In genomic region chr10:131728829-131729228, GRCh38 we compare ENCODE assay signal across 15 cellular contexts.
DNase-seq lines count a peak whose midpoint lies in the region; ATAC-seq and TF ChIP-seq lines count a peak whose summit lies in the region.
"Had no signal": no experiment of that assay in that cellular context is flagged by ENCODE, and none has a peak within 500 bp of the region (broad histone marks: within the 10 kb centered on the region; RNA-seq: fewer than 3 reads in every experiment).

No MANE protein-coding gene starts in this region.

- CTCF ChIA-PET in activated CD8-positive, alpha-beta memory T cell treated with anti-CD3 and anti-CD28 coated beads, Interleukin-2, amount 10 ng/mL, durations not matched to agents 7 days and 5 days (lab: Charles Lee): no interaction called here

- no peaks in the 10 kb centered on the region for H3K4me1 Mint-ChIP-seq in activated CD8-positive, alpha-beta memory T cell treated with anti-CD3 and anti-CD28 coated beads, Interleukin-2, amount 10 ng/mL, durations not matched to agents 7 days and 5 days

- no peaks in the 10 kb centered on the region; the same call in none of the 2 replicates for H3K27me3 ChIP-seq in H7 (ENCODE audit: control insufficient read depth, insufficient read depth, low read length)
- H3K27me3 ChIP-seq in spleen (replicated peaks in 1 of 7): peaks cover 0 to 8% (median 0%) of the 10 kb centered on the region in 7 donors
- H3K27me3 ChIP-seq: MG63 had no signal

- H3K36me3 ChIP-seq in H7 (replicated peaks; ENCODE audit: control insufficient read depth, insufficient read depth, low read length) (no peaks in the 10 kb centered on the region), spleen (no peaks in the 10 kb centered on the region)
- H3K36me3 ChIP-seq: MG63 had no signal

- no peaks in the 10 kb centered on the region for H3K36me3 Mint-ChIP-seq in activated CD8-positive, alpha-beta memory T cell treated with anti-CD3 and anti-CD28 coated beads, Interleukin-2, amount 10 ng/mL, durations not matched to agents 7 days and 5 days

- no peak overlapping the region for H3K27ac Mint-ChIP-seq in activated CD8-positive, alpha-beta memory T cell treated with anti-CD3 and anti-CD28 coated beads, Interleukin-2, amount 10 ng/mL, durations not matched to agents 7 days and 5 days

- WGBS in spleen, 5 donors: 68 to 77% (median 71%) methylated on average over 10 to 11 of the region's 11 CpGs

- H3K4me3 ChIP-seq in H7 (ENCODE audit: insufficient read depth, low read depth, low read length): no peak overlapping the region
- no peak overlapping the region for H3K4me3 ChIP-seq in spleen
- H3K4me3 ChIP-seq: MG63 had no signal

- ATAC-seq in activated CD8-positive, alpha-beta memory T cell treated with anti-CD3 and anti-CD28 coated beads, Interleukin-2, amount 10 ng/mL, durations not matched to agents 7 days and 5 days: no peak
- ATAC-seq in left lobe of liver (no peak), HG03139 (IDR thresholded peaks at IDR 0.05; ENCODE audit: unreplicated experiment) (no peak), GM21529 (IDR thresholded peaks at IDR 0.05; ENCODE audit: unreplicated experiment) (no peak)

- peak; percentile 22 for DNase-seq in activated CD8-positive, alpha-beta memory T cell treated with anti-CD3 and anti-CD28 coated beads, Interleukin-2, amount 10 ng/mL, durations not matched to agents 7 days and 5 days
- no peak for DNase-seq in activated CD8-positive, alpha-beta memory T cell treated with anti-CD3 and anti-CD28 coated beads, Interleukin-2, amount 50 U/mL, for 48 hours
- DNase-seq in H7 (peak; percentile 23), left lobe of liver (ENCODE audit: low spot score) (peak; percentile 33), spleen (peak; percentile 61), DMS79 (lab: John Stamatoyannopoulos, UW) (no peak)
- DNase-seq: MG63, NCI-H1105, NCI-H1694 treated with DMSO at 0.1 percent for 48 hours, NCI-H345, NCI-H69, SHP77 had no signal

- no peak for TF ChIP-seq POLR2A in spleen (IDR thresholded peaks at IDR 0.05)

- TF ChIP-seq CTCF in spleen (IDR thresholded peaks at IDR 0.05 in 8 of 11, conservative IDR thresholded peaks at IDR 0.05 in 3 of 11): no peak

- intact Hi-C loops in spleen (cut with DNase I; ENCODE audit: low total_unique reads): no loop called here

- H3K9me3 Mint-ChIP-seq in activated CD8-positive, alpha-beta memory T cell treated with anti-CD3 and anti-CD28 coated beads, Interleukin-2, amount 10 ng/mL, durations not matched to agents 7 days and 5 days (ENCODE audit: low read depth): peaks cover 3% of the 10 kb centered on the region

- no peaks in the 10 kb centered on the region for H3K27me3 Mint-ChIP-seq in activated CD8-positive, alpha-beta memory T cell treated with anti-CD3 and anti-CD28 coated beads, Interleukin-2, amount 10 ng/mL, durations not matched to agents 7 days and 5 days

- H3K4me1 ChIP-seq in spleen: peaks cover 0 to 15% (median 8%) of the 10 kb centered on the region in 6 donors

- no peak overlapping the region for H3K4me3 Mint-ChIP-seq in activated CD8-positive, alpha-beta memory T cell treated with anti-CD3 and anti-CD28 coated beads, Interleukin-2, amount 10 ng/mL, durations not matched to agents 7 days and 5 days

- H3K27ac ChIP-seq in spleen: no peak overlapping the region
- H3K27ac ChIP-seq: C4-2B had no signal

- peaks cover 0 to 12% (median 0%) of the 10 kb centered on the region in 8 donors for H3K9me3 ChIP-seq in spleen
- H3K9me3 ChIP-seq: MG63 had no signal

Comparison
In these comparisons a context has a peak if more than half of its experiments do, and no peak if none do; other contexts are left out.
1. DNase-seq: peak in activated CD8-positive, alpha-beta memory T cell treated with anti-CD3 and anti-CD28 coated beads, Interleukin-2, amount 10 ng/mL, durations not matched to agents 7 days and 5 days (single experiment), H7 (single experiment), left lobe of liver (single experiment) and spleen (single experiment); none in activated CD8-positive, alpha-beta memory T cell treated with anti-CD3 and anti-CD28 coated beads, Interleukin-2, amount 50 U/mL, for 48 hours (single experiment) and DMS79 (single experiment).